In the genomic region with DNA sequence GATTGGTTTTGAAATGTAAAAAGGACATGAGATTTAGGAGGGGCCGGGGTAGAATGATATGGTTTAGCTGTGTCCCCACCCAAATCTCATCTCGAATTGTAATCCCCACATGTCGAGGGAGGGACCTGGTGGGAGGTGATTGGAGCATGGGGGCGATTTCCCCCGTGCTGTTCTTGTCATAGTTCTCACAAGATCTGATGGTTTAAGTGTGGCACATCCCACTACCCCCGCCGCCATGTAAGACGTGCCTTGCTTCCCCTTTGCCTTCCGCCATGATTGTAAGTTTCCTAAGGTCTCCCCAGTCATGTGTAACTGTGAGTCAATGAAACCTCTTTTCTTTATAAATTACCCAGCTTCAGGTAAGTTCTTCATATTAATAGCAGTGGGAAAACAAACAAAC, we compare ENCODE assay signal across 1 cellular context. TPM values are rescaled to one million over a fixed set of nuclear protein-coding genes. Genes with fewer than 3 reads are reported as not detected.
"Had no signal": no experiment of that assay in that cellular context is flagged by ENCODE, and none has a peak within 500 bp of the region (broad histone marks: within the 10 kb centered on the region; RNA-seq: fewer than 3 reads in every experiment).

No MANE protein-coding gene starts in this region.

RNA-seq across cellular contexts. Expression of a gene that starts 30.2 kb away (rescaled TPM):
- total RNA-seq: cardiac muscle cell had no signal
